In genomic region chr6:45808041-45808440, GRCh38 we compare ENCODE assay signal across 19 cellular contexts.
A peak's percentile ranks its signal among the peaks of the same experiment; 100 is the strongest.
DNase-seq lines count a peak whose midpoint lies in the region; ATAC-seq and TF ChIP-seq lines count a peak whose summit lies in the region.
"Had no signal": no experiment of that assay in that cellular context is flagged by ENCODE, and none has a peak within 500 bp of the region (broad histone marks: within the 10 kb centered on the region; RNA-seq: fewer than 3 reads in every experiment).

No MANE protein-coding gene starts in this region.

- H3K23ac ChIP-seq in mesenchymal stem cell (ENCODE audit: low read length in 2 of 2): no peak overlapping the region

- H3K4me3 Mint-ChIP-seq in stimulated activated effector memory CD8-positive, alpha-beta T cell treated with anti-CD3 and anti-CD28 coated beads, Interleukin-12 subunit alpha, Interleukin-12 subunit beta, amount 100 ng/mL, for 72 hours: no peak overlapping the region
- H3K4me3 Mint-ChIP-seq in stimulated activated memory B cell treated with anti-CD40 and anti-IgM and Interleukin-4, amounts not matched to agents 10 μg/mL and 1 μg/mL and 100 μg/mL, for 72 hours: no peak overlapping the region
- H3K4me3 Mint-ChIP-seq: CD8-positive, alpha-beta T cell had no signal

- no peak overlapping the region for H2BK5ac ChIP-seq in mesenchymal stem cell (ENCODE audit: low read depth, low read length, poor library complexity, severe bottlenecking)

- TF ChIP-seq CTCF in MM.1S (IDR thresholded peaks at IDR 0.05; ENCODE audit: low read length): no peak

- H3K9me3 ChIP-seq in BLaER1 treated with 17β-estradiol and CSF1 and Interleukin-3, amounts not matched to agents 10 nM and 100 nM (replicated peaks in 1 of 11): peaks cover 11 to 26% (median 20%) of the 10 kb centered on the region in 11 experiments
- H3K9me3 ChIP-seq in MM.1S (replicated peaks; ENCODE audit: insufficient read depth, low read length) (no peaks in the 10 kb centered on the region), mesenchymal stem cell (ENCODE audit: control insufficient read depth, low read length) (no peaks in the 10 kb centered on the region)
- H3K9me3 ChIP-seq: SJSA1 had no signal

- no peaks in the 10 kb centered on the region for H3K4me1 Mint-ChIP-seq in stimulated activated effector memory CD8-positive, alpha-beta T cell treated with anti-CD3 and anti-CD28 coated beads, Interleukin-12 subunit alpha, Interleukin-12 subunit beta, amount 100 ng/mL, for 72 hours
- H3K4me1 Mint-ChIP-seq in stimulated activated memory B cell treated with anti-CD40 and anti-IgM and Interleukin-4, amounts not matched to agents 10 μg/mL and 1 μg/mL and 100 μg/mL, for 72 hours: peaks cover 17% of the 10 kb centered on the region

- no peak overlapping the region for H3K9ac ChIP-seq in BLaER1 treated with 17β-estradiol and CSF1 and Interleukin-3, amounts not matched to agents 10 nM and 100 nM
- 0 out of 2 replicates have a peak overlapping the region, but pooled peaks have one; percentile 26 for H3K9ac ChIP-seq in MM.1S (ENCODE audit: low read length)
- H3K9ac ChIP-seq in mesenchymal stem cell (ENCODE audit: low read length): no peak overlapping the region

- no peak overlapping the region for H2AK5ac ChIP-seq in mesenchymal stem cell (ENCODE audit: low read length, severe bottlenecking)

- H3K4me1 ChIP-seq in BLaER1 treated with 17β-estradiol and CSF1 and Interleukin-3, amounts not matched to agents 10 nM and 100 nM: peaks cover 29 to 42% (median 36%) of the 10 kb centered on the region in 10 experiments
- H3K4me1 ChIP-seq in MM.1S (ENCODE audit: low read length) (peaks cover 40% of the 10 kb centered on the region), mesenchymal stem cell (ENCODE audit: control insufficient read depth, insufficient read depth, low read depth, low read length) (no peaks in the 10 kb centered on the region)

- no peak overlapping the region for H2BK12ac ChIP-seq in mesenchymal stem cell (ENCODE audit: low read length in 2 of 2)

- no peaks in the 10 kb centered on the region for H3K79me2 ChIP-seq in MM.1S (ENCODE audit: low read length)

- no peak overlapping the region for H2BK15ac ChIP-seq in mesenchymal stem cell (ENCODE audit: low read depth, poor library complexity, severe bottlenecking)

- H3K18ac ChIP-seq in mesenchymal stem cell (ENCODE audit: low read depth in 1 of 2, low read length in 2 of 2): no peak overlapping the region

- H3K9me2 ChIP-seq in MM.1S (replicated peaks; ENCODE audit: insufficient read depth, low read length): no peaks in the 10 kb centered on the region

- WGBS in mesenchymal stem cell: 53% methylated on average over 4 of the region's 4 CpGs

- no peaks in the 10 kb centered on the region for H4K20me1 ChIP-seq in BLaER1 treated with 17β-estradiol and CSF1 and Interleukin-3, amounts not matched to agents 10 nM and 100 nM
- no peaks in the 10 kb centered on the region for H4K20me1 ChIP-seq in MM.1S (ENCODE audit: insufficient read depth, low read length)

- H2BK120ac ChIP-seq in mesenchymal stem cell (ENCODE audit: low read depth, low read length): no peak overlapping the region

- peak overlapping the region in 8 of 11 experiments; percentile 29 to 60 (median 41); a peak in 11 of 22 replicates for H3K27ac ChIP-seq in BLaER1 treated with 17β-estradiol and CSF1 and Interleukin-3, amounts not matched to agents 10 nM and 100 nM
- peak overlapping the region; percentile 79 for H3K27ac ChIP-seq in MM.1S (ENCODE audit: low read length)
- H3K27ac ChIP-seq in mesenchymal stem cell (ENCODE audit: low read length, poor library complexity, severe bottlenecking): no peak overlapping the region
- H3K27ac ChIP-seq: SJSA1 had no signal

- H3K27me3 ChIP-seq in BLaER1 treated with 17β-estradiol and CSF1 and Interleukin-3, amounts not matched to agents 10 nM and 100 nM: no peaks in the 10 kb centered on the region
- H3K27me3 ChIP-seq in MM.1S (replicated peaks; ENCODE audit: insufficient read depth, low read length) (no peaks in the 10 kb centered on the region), mesenchymal stem cell (ENCODE audit: control insufficient read depth in 1 of 2, insufficient read depth in 1 of 2, low read length in 2 of 2) (peaks cover 0 to 4% of the 10 kb centered on the region in 2 experiments)
- H3K27me3 ChIP-seq: SJSA1 had no signal

- no peaks in the 10 kb centered on the region for H3K36me3 Mint-ChIP-seq in stimulated activated effector memory CD8-positive, alpha-beta T cell treated with anti-CD3 and anti-CD28 coated beads, Interleukin-12 subunit alpha, Interleukin-12 subunit beta, amount 100 ng/mL, for 72 hours
- no peaks in the 10 kb centered on the region for H3K36me3 Mint-ChIP-seq in stimulated activated memory B cell treated with anti-CD40 and anti-IgM and Interleukin-4, amounts not matched to agents 10 μg/mL and 1 μg/mL and 100 μg/mL, for 72 hours
- H3K36me3 Mint-ChIP-seq: CD8-positive, alpha-beta T cell had no signal

- H3K4ac ChIP-seq in mesenchymal stem cell (ENCODE audit: low read depth in 1 of 2, low read length in 2 of 2): no peak overlapping the region

- H3K27me3 Mint-ChIP-seq in stimulated activated memory B cell treated with anti-CD40 and anti-IgM and Interleukin-4, amounts not matched to agents 10 μg/mL and 1 μg/mL and 100 μg/mL, for 72 hours: peaks cover 27% of the 10 kb centered on the region

- H2AFZ ChIP-seq in MM.1S (ENCODE audit: low read length): no peak overlapping the region
- H2AFZ ChIP-seq in mesenchymal stem cell (ENCODE audit: low read depth, low read length): no peak overlapping the region

- no peak for DNase-seq in MM.1S
- no peak for DNase-seq in mesenchymal stem cell
- DNase-seq in stimulated activated effector memory CD8-positive, alpha-beta T cell treated with anti-CD3 and anti-CD28 coated beads, Interleukin-12 subunit alpha, Interleukin-12 subunit beta, amount 100 ng/mL, for 72 hours (ENCODE audit: low spot score in 2 of 2): no peak
- DNase-seq in occipital lobe (lab: John Stamatoyannopoulos, UW): no peak
- DNase-seq: C1 segment of cervical spinal cord; CD8-positive, alpha-beta T cell; DND-41; Karpas-422; NCI-H1436; NCI-H187 treated with DMSO at 0.1 percent for 48 hours; NCI-H2107; NCI-H226; NCI-H510A treated with DMSO at 0.1 percent for 48 hours; NCI-H774 had no signal

- H3K9me3 Mint-ChIP-seq in stimulated activated effector memory CD8-positive, alpha-beta T cell treated with anti-CD3 and anti-CD28 coated beads, Interleukin-12 subunit alpha, Interleukin-12 subunit beta, amount 100 ng/mL, for 72 hours: no peaks in the 10 kb centered on the region
- no peaks in the 10 kb centered on the region for H3K9me3 Mint-ChIP-seq in stimulated activated memory B cell treated with anti-CD40 and anti-IgM and Interleukin-4, amounts not matched to agents 10 μg/mL and 1 μg/mL and 100 μg/mL, for 72 hours
- H3K9me3 Mint-ChIP-seq: CD8-positive, alpha-beta T cell had no signal

- H4K91ac ChIP-seq in mesenchymal stem cell (ENCODE audit: low read length): no peak overlapping the region

- peak; percentile 43 for ATAC-seq in stimulated activated effector memory CD8-positive, alpha-beta T cell treated with anti-CD3 and anti-CD28 coated beads, Interleukin-12 subunit alpha, Interleukin-12 subunit beta, amount 100 ng/mL, for 72 hours
- ATAC-seq in stimulated activated memory B cell treated with anti-CD40 and anti-IgM and Interleukin-4, amounts not matched to agents 10 μg/mL and 1 μg/mL and 100 μg/mL, for 72 hours: no peak
- no peak for ATAC-seq in activated CD4-positive, CD25-positive, alpha-beta regulatory T cell treated with anti-CD3 and anti-CD28 coated beads, Interleukin-2, amount 50 U/mL, for 24 hours
- ATAC-seq: CD8-positive, alpha-beta T cell; Right ventricle myocardium inferior had no signal

- H3F3A ChIP-seq in MM.1S (ENCODE audit: insufficient read depth, low read length): peaks cover 10% of the 10 kb centered on the region

- no peak overlapping the region for H3K27ac Mint-ChIP-seq in stimulated activated effector memory CD8-positive, alpha-beta T cell treated with anti-CD3 and anti-CD28 coated beads, Interleukin-12 subunit alpha, Interleukin-12 subunit beta, amount 100 ng/mL, for 72 hours
- H3K27ac Mint-ChIP-seq in stimulated activated memory B cell treated with anti-CD40 and anti-IgM and Interleukin-4, amounts not matched to agents 10 μg/mL and 1 μg/mL and 100 μg/mL, for 72 hours: no peak overlapping the region
- H3K27ac Mint-ChIP-seq: CD8-positive, alpha-beta T cell had no signal

- H3K4me3 ChIP-seq in BLaER1 treated with 17β-estradiol and CSF1 and Interleukin-3, amounts not matched to agents 10 nM and 100 nM: no peak overlapping the region; a peak in 2 of 20 replicates
- no peak overlapping the region for H3K4me3 ChIP-seq in MM.1S (ENCODE audit: low read length)
- H3K4me3 ChIP-seq in mesenchymal stem cell (ENCODE audit: insufficient read depth in 1 of 2, low read depth in 1 of 2, low read length in 2 of 2): no peak overlapping the region
- H3K4me3 ChIP-seq: SJSA1 had no signal

- peak overlapping the region; percentile 29 for H4K8ac ChIP-seq in mesenchymal stem cell (ENCODE audit: low read length)

- H3K14ac ChIP-seq in mesenchymal stem cell (ENCODE audit: low read length in 2 of 2): no peak overlapping the region

- no peaks in the 10 kb centered on the region for H3K79me1 ChIP-seq in mesenchymal stem cell (replicated peaks; ENCODE audit: low read length, poor library complexity, severe bottlenecking)

- peak overlapping the region; percentile 63 to 80 (median 76) for H3K4me2 ChIP-seq in BLaER1 treated with 17β-estradiol and CSF1 and Interleukin-3, amounts not matched to agents 10 nM and 100 nM
- H3K4me2 ChIP-seq in MM.1S (ENCODE audit: low read depth, low read length): peak overlapping the region; percentile 79; the same call in 1 of the 2 replicates
- H3K4me2 ChIP-seq in mesenchymal stem cell (ENCODE audit: low read length, poor library complexity, severe bottlenecking): no peak overlapping the region

- no peaks in the 10 kb centered on the region for H3K36me3 ChIP-seq in BLaER1 treated with 17β-estradiol and CSF1 and Interleukin-3, amounts not matched to agents 10 nM and 100 nM
- no peaks in the 10 kb centered on the region for H3K36me3 ChIP-seq in MM.1S (replicated peaks; ENCODE audit: insufficient read depth, low read length)
- H3K36me3 ChIP-seq in mesenchymal stem cell (ENCODE audit: control insufficient read depth in 1 of 2, insufficient read depth in 2 of 2, low read depth in 1 of 2, low read length in 2 of 2): no peaks in the 10 kb centered on the region
- H3K36me3 ChIP-seq: SJSA1 had no signal
